ENCODE assay signal across 1 cellular context in the genomic region with DNA sequence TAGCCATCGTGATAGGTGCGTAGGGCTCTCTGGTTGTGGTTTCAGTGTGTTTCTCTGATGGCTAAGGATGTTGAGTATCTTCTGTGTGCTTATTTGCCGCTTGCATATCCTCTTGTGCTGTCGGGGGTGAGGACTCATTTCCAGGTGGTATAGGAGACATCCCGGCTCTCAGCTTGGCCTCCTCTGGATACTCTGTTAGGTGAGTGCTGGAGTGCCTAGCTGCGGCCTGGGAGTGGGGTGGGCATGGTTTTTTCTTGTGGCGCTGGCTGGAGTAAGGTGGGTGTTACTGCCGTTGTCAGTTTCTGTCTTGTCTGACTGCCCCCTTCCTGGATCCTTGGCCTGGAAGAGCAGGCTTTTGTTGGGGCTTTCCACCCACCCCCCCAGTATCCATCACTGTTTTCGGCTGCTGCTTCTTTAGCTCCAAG.
TF ChIP-seq lines count a peak whose summit lies in the region.

No MANE protein-coding gene starts in this region.

TF ChIP-seq in A549, 52 proteins besides CTCF, POLR2A, EP300 and RAD21 (continued from another document):
- TF ChIP-seq MAZ (IDR thresholded peaks at IDR 0.05; ENCODE audit: borderline replicate concordance, low read depth, low read length) (no peak), KDM1A (IDR thresholded peaks at IDR 0.05; ENCODE audit: low read depth) (no peak), NPAS2 (CRISPR knock-in tag; IDR thresholded peaks at IDR 0.05; ENCODE audit: borderline replicate concordance) (0 out of 2 replicates have a peak, but pooled peaks have one; percentile 16), CBX8 (IDR thresholded peaks at IDR 0.05) (no peak), CHD2 (IDR thresholded peaks at IDR 0.05; ENCODE audit: low read length, partially characterized antibody) (no peak), SREBF2 (IDR thresholded peaks at IDR 0.05) (no peak), HDAC2 (IDR thresholded peaks at IDR 0.05) (no peak)
